ENCODE assay signal across 1 cellular context in genomic region chr3:195847061-195847950, GRCh38.
TF ChIP-seq lines count a peak whose summit lies in the region.

No MANE protein-coding gene starts in this region.

TF ChIP-seq in HepG2, 621 proteins besides CTCF, POLR2A, EP300 and RAD21 (continued from another document):
- TF ChIP-seq ZNF724P (CRISPR knock-in tag; IDR thresholded peaks at IDR 0.05; ENCODE audit: borderline replicate concordance) (0 out of 2 replicates have a peak, but pooled peaks have one; percentile 20), ZNF691 (CRISPR knock-in tag; IDR thresholded peaks at IDR 0.05; ENCODE audit: borderline replicate concordance, low read depth) (0 out of 2 replicates have a peak, but pooled peaks have one; percentile 22), GLI4 (CRISPR knock-in tag; IDR thresholded peaks at IDR 0.05; ENCODE audit: borderline replicate concordance) (no peak), CBX5 (CRISPR knock-in tag; IDR thresholded peaks at IDR 0.05; ENCODE audit: borderline replicate concordance) (no peak), ZFX (CRISPR knock-in tag; IDR thresholded peaks at IDR 0.05; ENCODE audit: low read depth) (0 out of 2 replicates have a peak, but pooled peaks have one; percentile 17), DNMT3B (CRISPR knock-in tag; conservative IDR thresholded peaks at IDR 0.05) (no peak), ZNF768 (CRISPR knock-in tag; IDR thresholded peaks at IDR 0.05) (0 out of 2 replicates have a peak, but pooled peaks have one; percentile 18), ATAD3A (CRISPR knock-in tag; IDR thresholded peaks at IDR 0.05) (no peak), NFRKB (IDR thresholded peaks at IDR 0.05) (no peak), FOXP4 (CRISPR knock-in tag; IDR thresholded peaks at IDR 0.05) (peak; percentile 29; the same call in 1 of the 2 replicates), SUZ12 (IDR thresholded peaks at IDR 0.05; ENCODE audit: low read depth, low read length) (no peak), ZNF788 (CRISPR knock-in tag; IDR thresholded peaks at IDR 0.05; ENCODE audit: borderline replicate concordance) (peak; percentile 29; the same call in 1 of the 2 replicates), ZNF441 (CRISPR knock-in tag; IDR thresholded peaks at IDR 0.05; ENCODE audit: borderline replicate concordance) (peak; percentile 92), FOSL1 (CRISPR knock-in tag; IDR thresholded peaks at IDR 0.05; ENCODE audit: borderline replicate concordance) (peak; percentile 85), RXRB (CRISPR knock-in tag; IDR thresholded peaks at IDR 0.05; ENCODE audit: borderline replicate concordance) (peak; percentile 88), ELF3 (CRISPR knock-in tag; IDR thresholded peaks at IDR 0.05) (0 out of 2 replicates have a peak, but pooled peaks have one; percentile 24), SP1 (IDR thresholded peaks at IDR 0.05) (no peak), SP1 (CRISPR knock-in tag; IDR thresholded peaks at IDR 0.05) (no peak), ZNF343 (CRISPR knock-in tag; IDR thresholded peaks at IDR 0.05) (no peak), ZNF580 (CRISPR knock-in tag; IDR thresholded peaks at IDR 0.05; ENCODE audit: borderline replicate concordance, low read depth) (no peak), ZNF772 (CRISPR knock-in tag; IDR thresholded peaks at IDR 0.05) (0 out of 2 replicates have a peak, but pooled peaks have one; percentile 21), HOXD1 (CRISPR knock-in tag; IDR thresholded peaks at IDR 0.05) (no peak), ZNF879 (CRISPR knock-in tag; IDR thresholded peaks at IDR 0.05) (no peak), E2F2 (CRISPR knock-in tag; IDR thresholded peaks at IDR 0.05; ENCODE audit: borderline replicate concordance) (no peak), JUN (CRISPR knock-in tag; IDR thresholded peaks at IDR 0.05) (peak; percentile 74), ZNF335 (CRISPR knock-in tag; IDR thresholded peaks at IDR 0.05) (0 out of 2 replicates have a peak, but pooled peaks have one; percentile 41), ZFY (CRISPR knock-in tag; IDR thresholded peaks at IDR 0.05) (peak; percentile 29; the same call in 1 of the 2 replicates), ARID2 (CRISPR knock-in tag; IDR thresholded peaks at IDR 0.05; ENCODE audit: borderline replicate concordance) (no peak), CEBPG (CRISPR knock-in tag; IDR thresholded peaks at IDR 0.05) (peak; percentile 29; the same call in 1 of the 2 replicates), SOX6 (IDR thresholded peaks at IDR 0.05) (no peak), SOX6 (CRISPR knock-in tag; IDR thresholded peaks at IDR 0.05) (peak; percentile 33; the same call in 1 of the 2 replicates), NCOA2 (CRISPR knock-in tag; IDR thresholded peaks at IDR 0.05) (peak; percentile 61), NR2F1 (CRISPR knock-in tag; IDR thresholded peaks at IDR 0.05) (no peak), RXRA (CRISPR knock-in tag; IDR thresholded peaks at IDR 0.05) (peak; percentile 98), ZNF615 (CRISPR knock-in tag; IDR thresholded peaks at IDR 0.05; ENCODE audit: borderline replicate concordance) (no peak), SRF (IDR thresholded peaks at IDR 0.05; ENCODE audit: low read depth, low read length) (no peak), MED1 (CRISPR knock-in tag; IDR thresholded peaks at IDR 0.05) (peak; percentile 49; the same call in 1 of the 2 replicates), ZNF891 (CRISPR knock-in tag; IDR thresholded peaks at IDR 0.05) (no peak), ZBTB14 (CRISPR knock-in tag; IDR thresholded peaks at IDR 0.05) (no peak), RFX1 (IDR thresholded peaks at IDR 0.05) (no peak), RARA (CRISPR knock-in tag; IDR thresholded peaks at IDR 0.05) (peak; percentile 99), ZNF101 (CRISPR knock-in tag; IDR thresholded peaks at IDR 0.05; ENCODE audit: borderline replicate concordance, low read depth) (no peak), RCOR2 (CRISPR knock-in tag; IDR thresholded peaks at IDR 0.05) (no peak), GFI1 (CRISPR knock-in tag; IDR thresholded peaks at IDR 0.05; ENCODE audit: borderline replicate concordance) (no peak), PATZ1 (CRISPR knock-in tag; IDR thresholded peaks at IDR 0.05) (no peak; the same call in 1 of the 2 replicates), SIX4 (CRISPR knock-in tag; IDR thresholded peaks at IDR 0.05) (no peak), ZSCAN31 (CRISPR knock-in tag; IDR thresholded peaks at IDR 0.05; ENCODE audit: low read depth) (no peak), ZNF33B (CRISPR knock-in tag; IDR thresholded peaks at IDR 0.05) (no peak), TBL1XR1 (IDR thresholded peaks at IDR 0.05; ENCODE audit: borderline replicate concordance, low read length, partially characterized antibody) (peak; percentile 31)
- TF ChIP-seq, protein P1, sequence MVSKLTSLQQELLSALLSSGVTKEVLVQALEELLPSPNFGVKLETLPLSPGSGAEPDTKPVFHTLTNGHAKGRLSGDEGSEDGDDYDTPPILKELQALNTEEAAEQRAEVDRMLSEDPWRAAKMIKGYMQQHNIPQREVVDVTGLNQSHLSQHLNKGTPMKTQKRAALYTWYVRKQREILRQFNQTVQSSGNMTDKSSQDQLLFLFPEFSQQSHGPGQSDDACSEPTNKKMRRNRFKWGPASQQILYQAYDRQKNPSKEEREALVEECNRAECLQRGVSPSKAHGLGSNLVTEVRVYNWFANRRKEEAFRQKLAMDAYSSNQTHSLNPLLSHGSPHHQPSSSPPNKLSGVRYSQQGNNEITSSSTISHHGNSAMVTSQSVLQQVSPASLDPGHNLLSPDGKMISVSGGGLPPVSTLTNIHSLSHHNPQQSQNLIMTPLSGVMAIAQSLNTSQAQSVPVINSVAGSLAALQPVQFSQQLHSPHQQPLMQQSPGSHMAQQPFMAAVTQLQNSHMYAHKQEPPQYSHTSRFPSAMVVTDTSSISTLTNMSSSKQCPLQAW (CRISPR knock-in tag; IDR thresholded peaks at IDR 0.05) = peak; percentile 57; the same call in 1 of the 2 replicates
- TF ChIP-seq, protein P2, sequence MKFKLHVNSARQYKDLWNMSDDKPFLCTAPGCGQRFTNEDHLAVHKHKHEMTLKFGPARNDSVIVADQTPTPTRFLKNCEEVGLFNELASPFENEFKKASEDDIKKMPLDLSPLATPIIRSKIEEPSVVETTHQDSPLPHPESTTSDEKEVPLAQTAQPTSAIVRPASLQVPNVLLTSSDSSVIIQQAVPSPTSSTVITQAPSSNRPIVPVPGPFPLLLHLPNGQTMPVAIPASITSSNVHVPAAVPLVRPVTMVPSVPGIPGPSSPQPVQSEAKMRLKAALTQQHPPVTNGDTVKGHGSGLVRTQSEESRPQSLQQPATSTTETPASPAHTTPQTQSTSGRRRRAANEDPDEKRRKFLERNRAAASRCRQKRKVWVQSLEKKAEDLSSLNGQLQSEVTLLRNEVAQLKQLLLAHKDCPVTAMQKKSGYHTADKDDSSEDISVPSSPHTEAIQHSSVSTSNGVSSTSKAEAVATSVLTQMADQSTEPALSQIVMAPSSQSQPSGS (CRISPR knock-in tag; IDR thresholded peaks at IDR 0.05) = 0 out of 2 replicates have a peak, but pooled peaks have one; percentile 38
- TF ChIP-seq, protein P3, sequence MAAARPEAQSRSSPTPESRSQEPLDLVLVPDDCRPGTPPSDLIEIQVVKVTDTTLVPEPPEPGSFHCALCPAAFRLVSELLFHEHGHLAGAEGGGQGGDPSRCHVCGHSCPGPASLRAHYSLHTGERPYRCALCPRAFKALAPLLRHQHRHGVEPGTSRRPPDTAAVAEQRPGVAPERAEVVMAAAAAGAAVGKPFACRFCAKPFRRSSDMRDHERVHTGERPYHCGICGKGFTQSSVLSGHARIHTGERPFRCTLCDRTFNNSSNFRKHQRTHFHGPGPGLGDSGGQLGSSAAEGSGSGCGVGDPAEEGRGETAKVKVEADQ (CRISPR knock-in tag; IDR thresholded peaks at IDR 0.05; ENCODE audit: borderline replicate concordance) = no peak
- TF ChIP-seq, protein P4, sequence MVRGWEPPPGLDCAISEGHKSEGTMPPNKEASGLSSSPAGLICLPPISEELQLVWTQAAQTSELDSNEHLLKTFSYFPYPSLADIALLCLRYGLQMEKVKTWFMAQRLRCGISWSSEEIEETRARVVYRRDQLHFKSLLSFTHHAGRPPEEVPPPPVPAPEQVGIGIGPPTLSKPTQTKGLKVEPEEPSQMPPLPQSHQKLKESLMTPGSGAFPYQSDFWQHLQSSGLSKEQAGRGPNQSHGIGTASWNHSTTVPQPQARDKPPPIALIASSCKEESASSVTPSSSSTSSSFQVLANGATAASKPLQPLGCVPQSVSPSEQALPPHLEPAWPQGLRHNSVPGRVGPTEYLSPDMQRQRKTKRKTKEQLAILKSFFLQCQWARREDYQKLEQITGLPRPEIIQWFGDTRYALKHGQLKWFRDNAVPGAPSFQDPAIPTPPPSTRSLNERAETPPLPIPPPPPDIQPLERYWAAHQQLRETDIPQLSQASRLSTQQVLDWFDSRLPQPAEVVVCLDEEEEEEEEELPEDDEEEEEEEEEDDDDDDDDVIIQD (CRISPR knock-in tag; IDR thresholded peaks at IDR 0.05; ENCODE audit: low read depth) = 0 out of 2 replicates have a peak, but pooled peaks have one; percentile 45
